ENCODE assay signal across 30 cellular contexts in genomic region chr6:6033858-6034257, GRCh38. TPM values are rescaled to one million over a fixed set of nuclear protein-coding genes. Genes with fewer than 3 reads are reported as not detected.
"Had no signal": no experiment of that assay in that cellular context is flagged by ENCODE, and none has a peak within 500 bp of the region (broad histone marks: within the 10 kb centered on the region; RNA-seq: fewer than 3 reads in every experiment).

No MANE protein-coding gene starts in this region.

- H3K4me3 ChIP-seq: adrenal gland, body of pancreas, esophagus squamous epithelium, gastroesophageal sphincter, heart right ventricle, hepatocyte had no signal

- H3K27me3 ChIP-seq: adrenal gland, body of pancreas, esophagus squamous epithelium, heart right ventricle, hepatocyte had no signal

- ATAC-seq: activated naive CD8-positive, alpha-beta T cell treated with anti-CD3 and anti-CD28 coated beads, Interleukin-2, amount 50 U/mL, for 24 hours; activated T-cell treated with anti-CD3 and anti-CD28 coated beads, Interleukin-2, amount 50 U/mL, for 4 hours; body of pancreas; gastroesophageal sphincter had no signal

- H3K9me3 ChIP-seq: adrenal gland, body of pancreas, esophagus squamous epithelium, gastroesophageal sphincter, heart right ventricle had no signal

- H3K27me3 Mint-ChIP-seq: activated CD4-positive, alpha-beta T cell treated with anti-CD3 and anti-CD28 coated beads, Interleukin-2, amount 10 ng/mL, durations not matched to agents 7 days and 5 days had no signal

- H3K36me3 Mint-ChIP-seq: activated naive CD4-positive, alpha-beta T cell treated with anti-CD3 and anti-CD28 coated beads, Interleukin-2, amount 50 U/mL, for 24 hours; activated naive CD8-positive, alpha-beta T cell treated with anti-CD3 and anti-CD28 coated beads for 36 hours had no signal

- H3K4me1 ChIP-seq: adrenal gland, body of pancreas, esophagus squamous epithelium, gastroesophageal sphincter had no signal

- H3K4me1 Mint-ChIP-seq: activated CD4-positive, alpha-beta memory T cell treated with anti-CD3 and anti-CD28 coated beads, Interleukin-2, amount 10 ng/mL, durations not matched to agents 7 days and 5 days; activated CD4-positive, alpha-beta T cell treated with anti-CD3 and anti-CD28 coated beads, Interleukin-2, amount 10 ng/mL, durations not matched to agents 7 days and 5 days; activated naive CD4-positive, alpha-beta T cell treated with anti-CD3 and anti-CD28 coated beads, Interleukin-2, amount 50 U/mL, for 24 hours; activated naive CD8-positive, alpha-beta T cell treated with anti-CD3 and anti-CD28 coated beads for 36 hours; activated naive CD8-positive, alpha-beta T cell treated with anti-CD3 and anti-CD28 coated beads, Interleukin-2, amount 50 U/mL, for 24 hours had no signal

- H3K27ac ChIP-seq: adrenal gland, body of pancreas, epithelial cell of prostate, esophagus squamous epithelium, gastroesophageal sphincter, hepatocyte had no signal

- H3K4me3 Mint-ChIP-seq: activated CD4-positive, alpha-beta memory T cell treated with anti-CD3 and anti-CD28 coated beads, Interleukin-2, amount 10 ng/mL, durations not matched to agents 7 days and 5 days; activated CD4-positive, alpha-beta T cell treated with anti-CD3 and anti-CD28 coated beads, Interleukin-2, amount 10 ng/mL, durations not matched to agents 7 days and 5 days; activated naive CD4-positive, alpha-beta T cell treated with anti-CD3 and anti-CD28 coated beads for 36 hours; activated naive CD4-positive, alpha-beta T cell treated with anti-CD3 and anti-CD28 coated beads, Interleukin-2, amount 50 U/mL, for 24 hours; activated naive CD8-positive, alpha-beta T cell treated with anti-CD3 and anti-CD28 coated beads for 36 hours; activated naive CD8-positive, alpha-beta T cell treated with anti-CD3 and anti-CD28 coated beads, Interleukin-2, amount 50 U/mL, for 24 hours; activated T-cell treated with anti-CD3 and anti-CD28 coated beads, Interleukin-2, amount 50 U/mL, for 4 hours had no signal

- H3K36me3 ChIP-seq: adrenal gland, esophagus squamous epithelium, gastroesophageal sphincter, heart right ventricle had no signal

- DNase-seq: activated CD4-positive, alpha-beta memory T cell treated with anti-CD3 and anti-CD28 coated beads, Interleukin-2, amount 10 ng/mL, durations not matched to agents 7 days and 5 days; activated CD4-positive, alpha-beta T cell treated with anti-CD3 and anti-CD28 coated beads for 4 hours; activated CD4-positive, alpha-beta T cell treated with anti-CD3 and anti-CD28 coated beads, Interleukin-2, amount 10 ng/mL, durations not matched to agents 7 days and 5 days; activated CD4-positive, alpha-beta T cell treated with anti-CD3 and anti-CD28 coated beads, Interleukin-2, amount 50 U/mL, for 4 hours; activated CD4-positive, CD25-positive, alpha-beta regulatory T cell; activated CD4-positive, CD25-positive, alpha-beta regulatory T cell treated with anti-CD3 and anti-CD28 coated beads, Interleukin-2, amount 50 U/mL, for 72 hours; activated CD8-positive, alpha-beta memory T cell treated with anti-CD3 and anti-CD28 coated beads for 24 hours; activated effector memory CD4-positive, alpha-beta T cell treated with anti-CD3 and anti-CD28 coated beads, Interleukin-2, amount 50 U/mL, for 16 hours; activated naive CD4-positive, alpha-beta T cell treated with anti-CD3 and anti-CD28 coated beads for 36 hours; activated naive CD8-positive, alpha-beta T cell treated with anti-CD3 and anti-CD28 coated beads for 36 hours; activated naive CD8-positive, alpha-beta T cell treated with anti-CD3 and anti-CD28 coated beads, Interleukin-2, amount 50 U/mL, for 24 hours; activated T-cell treated with anti-CD3 and anti-CD28 coated beads, Interleukin-2, amount 50 U/mL, for 4 hours; adrenal gland; amygdala; aorta; body of pancreas; caudate nucleus; cortex of kidney; effector CD8-positive, alpha-beta T cell; esophagus squamous epithelium; foreskin melanocyte; heart right ventricle; T-helper 2 cell had no signal

- H3K9me3 Mint-ChIP-seq: activated CD4-positive, alpha-beta memory T cell treated with anti-CD3 and anti-CD28 coated beads, Interleukin-2, amount 10 ng/mL, durations not matched to agents 7 days and 5 days; activated CD4-positive, alpha-beta T cell treated with anti-CD3 and anti-CD28 coated beads, Interleukin-2, amount 10 ng/mL, durations not matched to agents 7 days and 5 days; activated naive CD4-positive, alpha-beta T cell treated with anti-CD3 and anti-CD28 coated beads, Interleukin-2, amount 50 U/mL, for 24 hours; activated naive CD8-positive, alpha-beta T cell treated with anti-CD3 and anti-CD28 coated beads for 36 hours; activated naive CD8-positive, alpha-beta T cell treated with anti-CD3 and anti-CD28 coated beads, Interleukin-2, amount 50 U/mL, for 24 hours; activated T-cell treated with anti-CD3 and anti-CD28 coated beads, Interleukin-2, amount 50 U/mL, for 4 hours; activated T-helper 2 cell treated with anti-CD3 and anti-CD28 coated beads, Interferon-gamma antibody, Interleukin-2, Interleukin-4, amounts not matched to agents 10 μg/mL and 5 μg/mL and 100 μg/mL, durations not matched to agents 14 hours and 24 hours and 36 hours had no signal

- H3K27ac Mint-ChIP-seq: activated CD4-positive, alpha-beta memory T cell treated with anti-CD3 and anti-CD28 coated beads, Interleukin-2, amount 10 ng/mL, durations not matched to agents 7 days and 5 days; activated CD4-positive, alpha-beta T cell treated with anti-CD3 and anti-CD28 coated beads, Interleukin-2, amount 10 ng/mL, durations not matched to agents 7 days and 5 days; activated naive CD4-positive, alpha-beta T cell treated with anti-CD3 and anti-CD28 coated beads for 36 hours; activated naive CD4-positive, alpha-beta T cell treated with anti-CD3 and anti-CD28 coated beads, Interleukin-2, amount 50 U/mL, for 24 hours; activated naive CD8-positive, alpha-beta T cell treated with anti-CD3 and anti-CD28 coated beads for 36 hours; activated naive CD8-positive, alpha-beta T cell treated with anti-CD3 and anti-CD28 coated beads, Interleukin-2, amount 50 U/mL, for 24 hours; activated T-helper 2 cell treated with anti-CD3 and anti-CD28 coated beads, Interferon-gamma antibody, Interleukin-2, Interleukin-4, amounts not matched to agents 10 μg/mL and 5 μg/mL and 100 μg/mL, durations not matched to agents 14 hours and 24 hours and 36 hours had no signal

RNA-seq across cellular contexts. Expression of gene NRN1, which starts 27.1 kb away (rescaled TPM):
- total RNA-seq: fibroblast of lung, fibroblast of villous mesenchyme, hepatocyte had no signal
